Comparison of ENCODE assay signal across 9 cellular contexts in genomic region chr11:66051371-66051765, GRCh38. TPM values are rescaled to one million over a fixed set of nuclear protein-coding genes. Genes with fewer than 3 reads are reported as not detected.
DNase-seq lines count a peak whose midpoint lies in the region; ATAC-seq and TF ChIP-seq lines count a peak whose summit lies in the region.
"Had no signal": no experiment of that assay in that cellular context is flagged by ENCODE, and none has a peak within 500 bp of the region (broad histone marks: within the 10 kb centered on the region; RNA-seq: fewer than 3 reads in every experiment).

No MANE protein-coding gene starts in this region.

- H3K9me3 Mint-ChIP-seq in activated CD4-positive, alpha-beta T cell treated with anti-CD3 and anti-CD28 coated beads, Interleukin-2, amount 10 ng/mL, durations not matched to agents 7 days and 5 days = no peaks in the 10 kb centered on the region
- no peaks in the 10 kb centered on the region for H3K9me3 Mint-ChIP-seq in activated naive CD8-positive, alpha-beta T cell treated with anti-CD3 and anti-CD28 coated beads, Interleukin-2, amount 50 U/mL, for 24 hours

- ATAC-seq in activated naive CD8-positive, alpha-beta T cell treated with anti-CD3 and anti-CD28 coated beads, Interleukin-2, amount 50 U/mL, for 24 hours = no peak
- no peak for ATAC-seq in left lung

- POLR2A ChIA-PET in activated CD4-positive, alpha-beta T cell treated with anti-CD3 and anti-CD28 coated beads, Interleukin-2, amount 10 ng/mL, durations not matched to agents 7 days and 5 days (lab: Charles Lee) = no interaction called here

- H3K27me3 Mint-ChIP-seq in activated CD4-positive, alpha-beta T cell treated with anti-CD3 and anti-CD28 coated beads, Interleukin-2, amount 10 ng/mL, durations not matched to agents 7 days and 5 days = peaks cover 2% of the 10 kb centered on the region
- peaks cover 4% of the 10 kb centered on the region for H3K27me3 Mint-ChIP-seq in activated naive CD8-positive, alpha-beta T cell treated with anti-CD3 and anti-CD28 coated beads, Interleukin-2, amount 50 U/mL, for 24 hours

- peak overlapping the region; percentile 100 for H3K4me3 Mint-ChIP-seq in activated CD4-positive, alpha-beta T cell treated with anti-CD3 and anti-CD28 coated beads, Interleukin-2, amount 10 ng/mL, durations not matched to agents 7 days and 5 days
- peak overlapping the region; percentile 99 for H3K4me3 Mint-ChIP-seq in activated naive CD8-positive, alpha-beta T cell treated with anti-CD3 and anti-CD28 coated beads, Interleukin-2, amount 50 U/mL, for 24 hours

- CTCF ChIA-PET in activated CD4-positive, alpha-beta T cell treated with anti-CD3 and anti-CD28 coated beads, Interleukin-2, amount 10 ng/mL, durations not matched to agents 7 days and 5 days (lab: Charles Lee) = interaction anchor here (0.8 to 8.2 kb wide), 4 partner anchors 19 to 192 kb away, joined by 4 to 66 read pairs (median 4); partner anchors contain the start of genes MUS81 and PACS1

- H3K27ac Mint-ChIP-seq in activated CD4-positive, alpha-beta T cell treated with anti-CD3 and anti-CD28 coated beads, Interleukin-2, amount 10 ng/mL, durations not matched to agents 7 days and 5 days = peak overlapping the region; percentile 95
- peak overlapping the region; percentile 98 for H3K27ac Mint-ChIP-seq in activated naive CD8-positive, alpha-beta T cell treated with anti-CD3 and anti-CD28 coated beads, Interleukin-2, amount 50 U/mL, for 24 hours

- peaks cover 28% of the 10 kb centered on the region for H3K36me3 Mint-ChIP-seq in activated CD4-positive, alpha-beta T cell treated with anti-CD3 and anti-CD28 coated beads, Interleukin-2, amount 10 ng/mL, durations not matched to agents 7 days and 5 days (ENCODE audit: low read depth)
- H3K36me3 Mint-ChIP-seq in activated naive CD8-positive, alpha-beta T cell treated with anti-CD3 and anti-CD28 coated beads, Interleukin-2, amount 50 U/mL, for 24 hours (ENCODE audit: low read depth) = peaks cover 35% of the 10 kb centered on the region

- H3K27ac ChIP-seq in left lung (peak overlapping the region; percentile 89 to 91), thymus (ENCODE audit: low read depth) (peak overlapping the region; percentile 86)

- H3K27me3 ChIP-seq in left lung (peaks cover 8 to 26% of the 10 kb centered on the region in 2 donors), thymus (ENCODE audit: control insufficient read depth, insufficient read depth) (no peaks in the 10 kb centered on the region)

- intact Hi-C loops in left lung (cut with DNase I) (no loop called here), posterior cingulate gyrus (cut with DNase I) (no loop called here)

- WGBS in thymus = 43% methylated on average over 12 of the region's 12 CpGs

- peak overlapping the region; percentile 72 to 98 for H3K4me3 ChIP-seq in left lung
- peak overlapping the region; percentile 66 for H3K4me3 ChIP-seq in thymus (ENCODE audit: low read length)

- H3K36me3 ChIP-seq in left lung (peaks cover 0 to 30% of the 10 kb centered on the region in 2 donors), thymus (ENCODE audit: control insufficient read depth, insufficient read depth) (peaks cover 8% of the 10 kb centered on the region)

- peaks cover 40% of the 10 kb centered on the region for H3K4me1 Mint-ChIP-seq in activated CD4-positive, alpha-beta T cell treated with anti-CD3 and anti-CD28 coated beads, Interleukin-2, amount 10 ng/mL, durations not matched to agents 7 days and 5 days
- H3K4me1 Mint-ChIP-seq in activated naive CD8-positive, alpha-beta T cell treated with anti-CD3 and anti-CD28 coated beads, Interleukin-2, amount 50 U/mL, for 24 hours = peaks cover 32% of the 10 kb centered on the region

- H3K9me3 ChIP-seq in left lung (no peaks in the 10 kb centered on the region), thymus (ENCODE audit: control insufficient read depth) (no peaks in the 10 kb centered on the region)
- H3K9me3 ChIP-seq: mucosa of descending colon had no signal

- peaks cover 9 to 29% of the 10 kb centered on the region in 2 donors for H3K4me1 ChIP-seq in left lung
- H3K4me1 ChIP-seq in thymus (ENCODE audit: control insufficient read depth, insufficient read depth, low read length) = peaks cover 9% of the 10 kb centered on the region

- DNase-seq in activated CD4-positive, alpha-beta T cell treated with anti-CD3 and anti-CD28 coated beads, Interleukin-2, amount 10 ng/mL, durations not matched to agents 7 days and 5 days = no peak
- no peak for DNase-seq in activated CD4-positive, alpha-beta T cell treated with anti-CD3 and anti-CD28 coated beads for 48 hours
- no peak for DNase-seq in activated naive CD8-positive, alpha-beta T cell treated with anti-CD3 and anti-CD28 coated beads, Interleukin-2, amount 50 U/mL, for 24 hours
- DNase-seq in left lung (no peak), posterior cingulate gyrus (no peak), HCEC 1CT (no peak), SHP77 (lab: John Stamatoyannopoulos, UW) (no peak)

- TF ChIP-seq CTCF in left lung (IDR thresholded peaks at IDR 0.05) = no peak

RNA-seq across cellular contexts. Expression of gene SF3B2, which starts 0.8 kb away (rescaled TPM):
- total RNA-seq in activated CD4-positive, alpha-beta T cell treated with anti-CD3 and anti-CD28 coated beads, Interleukin-2, amount 10 ng/mL, durations not matched to agents 7 days and 5 days = 100 to 1,000 TPM; 217 to 223 TPM
- total RNA-seq in left lung = 100 to 1,000 TPM; 122 to 160 TPM
- 147 TPM for polyA plus RNA-seq in thymus

RNA-seq across cellular contexts. Expression of gene GAL3ST3, which starts 2.4 kb away (rescaled TPM):
- not detected for total RNA-seq in activated CD4-positive, alpha-beta T cell treated with anti-CD3 and anti-CD28 coated beads, Interleukin-2, amount 10 ng/mL, durations not matched to agents 7 days and 5 days
- not detected for total RNA-seq in left lung
- polyA plus RNA-seq in thymus = 0.25 TPM
- total RNA-seq: mucosa of descending colon had no signal

RNA-seq across cellular contexts. Expression of gene PACS1, which starts 18.7 kb away (rescaled TPM):
- 100 to 1,000 TPM; 109 TPM for total RNA-seq in activated CD4-positive, alpha-beta T cell treated with anti-CD3 and anti-CD28 coated beads, Interleukin-2, amount 10 ng/mL, durations not matched to agents 7 days and 5 days
- total RNA-seq in left lung = 10 to 100 TPM; 53.7 to 54.7 TPM
- polyA plus RNA-seq in thymus = 29.5 TPM

RNA-seq across cellular contexts. Expression of gene CATSPER1, which starts 25.1 kb away (rescaled TPM):
- not detected for total RNA-seq in activated CD4-positive, alpha-beta T cell treated with anti-CD3 and anti-CD28 coated beads, Interleukin-2, amount 10 ng/mL, durations not matched to agents 7 days and 5 days
- 1 to 10 TPM; 1.2 to 2.6 TPM for total RNA-seq in left lung
- polyA plus RNA-seq in thymus = 0.34 TPM
- total RNA-seq: mucosa of descending colon had no signal

RNA-seq across cellular contexts. Expression of gene CST6, which starts 39.6 kb away (rescaled TPM):
- total RNA-seq in activated CD4-positive, alpha-beta T cell treated with anti-CD3 and anti-CD28 coated beads, Interleukin-2, amount 10 ng/mL, durations not matched to agents 7 days and 5 days = not detected
- total RNA-seq in left lung = 10 to 100 TPM; 20.3 to 46.5 TPM
- polyA plus RNA-seq in thymus = 23.0 TPM
- total RNA-seq: mucosa of descending colon had no signal
